ENCODE assay signal across 16 cellular contexts in genomic region chr5:145847499-145848497, GRCh38. TPM values are rescaled to one million over a fixed set of nuclear protein-coding genes. Genes with fewer than 3 reads are reported as not detected.
DNase-seq lines count a peak whose midpoint lies in the region; ATAC-seq and TF ChIP-seq lines count a peak whose summit lies in the region.
"Had no signal": no experiment of that assay in that cellular context is flagged by ENCODE, and none has a peak within 500 bp of the region (broad histone marks: within the 10 kb centered on the region; RNA-seq: fewer than 3 reads in every experiment).

No MANE protein-coding gene starts in this region.

- ATAC-seq in HG03025 (IDR thresholded peaks at IDR 0.05; ENCODE audit: low FRiP score, unreplicated experiment) (no peak), HG03520 (IDR thresholded peaks at IDR 0.05; ENCODE audit: unreplicated experiment) (no peak)

- no peaks in the 10 kb centered on the region; the same call in 1 of the 2 replicates for H3K9me3 ChIP-seq in MG63
- H3K9me3 ChIP-seq: adrenal gland had no signal

- TF ChIP-seq CTCF in choroid plexus epithelial cell (conservative IDR thresholded peaks at IDR 0.05; ENCODE audit: low read depth, low read length), result no peak

- H3K4me3 ChIP-seq in MG63, result no peak overlapping the region
- H3K4me3 ChIP-seq in choroid plexus epithelial cell (ENCODE audit: low read depth, low read length), result no peak overlapping the region
- H3K4me3 ChIP-seq: adrenal gland had no signal

- no peaks in the 10 kb centered on the region for H3K27me3 ChIP-seq in MG63
- H3K27me3 ChIP-seq: adrenal gland had no signal

- DNase-seq in EH (ENCODE audit: low read depth), result peak; percentile 86
- DNase-seq in MG63, result peak; percentile 28
- DNase-seq in choroid plexus epithelial cell (ENCODE audit: low read depth), result peak; percentile 82
- DNase-seq in myocyte (ENCODE audit: low read depth), result peak; percentile 22
- DNase-seq in GM19240 (ENCODE audit: insufficient read length, low spot score), result no peak
- DNase-seq in NCI-H510A treated with DMSO at 0.1 percent for 48 hours (lab: John Stamatoyannopoulos, UW), result no peak
- DNase-seq: activated CD4-positive, CD25-positive, alpha-beta regulatory T cell; adrenal gland; effector memory CD4-positive, alpha-beta T cell; NCI-H2029; NK-92 treated with Interleukin-12 subunit alpha and Interleukin-12 subunit beta, amount 100 ng/mL, for 24 hours; stimulated activated CD4-positive, alpha-beta T cell treated with anti-CD3 and anti-CD28 coated beads, Interleukin-1b, Interleukin-23, amount 100 ng/mL, for 48 hours had no signal

- H3K36me3 ChIP-seq in MG63, result no peaks in the 10 kb centered on the region
- H3K36me3 ChIP-seq: adrenal gland had no signal

RNA-seq across cellular contexts. Expression of gene PRELID2, which starts 12.7 kb away (rescaled TPM):
- 3.8 and 18.4 TPM in 2 replicates for total RNA-seq in MG63 (2014; rRNA removed; shearing (Covaris generic); ENCODE audit: low replicate concordance)
- total RNA-seq in myocyte, result 1.8 TPM in 2 replicates
- polyA plus RNA-seq in myocyte (2012), result 4.0 TPM

RNA-seq across cellular contexts. Expression of gene GRXCR2, which starts 25.0 kb away (rescaled TPM):
- not detected in 2 replicates for total RNA-seq in MG63 (2014; rRNA removed; shearing (Covaris generic); ENCODE audit: low replicate concordance)
- total RNA-seq in myocyte, result not detected in 2 replicates
- not detected for polyA plus RNA-seq in myocyte (2012)
- total RNA-seq: adrenal gland, omental fat pad had no signal
- polyA plus RNA-seq: adrenal gland, CD14-positive monocyte had no signal

Comparison
In these comparisons a context has a peak if more than half of its experiments do, and no peak if none do; other contexts are left out.
1. DNase-seq: peak in EH (single experiment), MG63 (single experiment), choroid plexus epithelial cell (single experiment) and myocyte (single experiment); none in GM19240 (single experiment) and NCI-H510A treated with DMSO at 0.1 percent for 48 hours (single experiment).